Comparison of ENCODE assay signal across 15 cellular contexts in genomic region chr17:40937384-40937819, GRCh38. TPM values are rescaled to one million over a fixed set of nuclear protein-coding genes. Genes with fewer than 3 reads are reported as not detected.
DNase-seq lines count a peak whose midpoint lies in the region; ATAC-seq and TF ChIP-seq lines count a peak whose summit lies in the region.
"Had no signal": no experiment of that assay in that cellular context is flagged by ENCODE, and none has a peak within 500 bp of the region (broad histone marks: within the 10 kb centered on the region; RNA-seq: fewer than 3 reads in every experiment).

TSS of gene KRT23 (minus strand) at chr17:40937646. CDS start at chr17:40936603, 1,043 bp downstream.

- ATAC-seq in activated CD4-positive, alpha-beta T cell treated with anti-CD3 and anti-CD28 coated beads for 36 hours = no peak
- peak; percentile 47 for ATAC-seq in stimulated activated effector memory CD8-positive, alpha-beta T cell treated with anti-CD3 and anti-CD28 coated beads, Interleukin-12 subunit alpha, Interleukin-12 subunit beta, amount 100 ng/mL, for 72 hours
- ATAC-seq: gastrocnemius medialis; naive thymus-derived CD4-positive, alpha-beta T cell had no signal

- TF ChIP-seq CTCF in MCF 10A (IDR thresholded peaks at IDR 0.05; ENCODE audit: unreplicated experiment) = no peak
- no peak for TF ChIP-seq CTCF in GM10266 (IDR thresholded peaks at IDR 0.05; ENCODE audit: control insufficient read depth, insufficient read depth, low read depth, missing control alignments)

- H3K27ac Mint-ChIP-seq in activated CD4-positive, alpha-beta T cell treated with anti-CD3 and anti-CD28 coated beads for 36 hours = no peak within 1 kb of the TSS
- H3K27ac Mint-ChIP-seq in activated CD4-positive, alpha-beta T cell treated with anti-CD3 and anti-CD28 coated beads, Interleukin-2, amount 10 ng/mL, durations not matched to agents 7 days and 5 days = no peak within 1 kb of the TSS
- no peak within 1 kb of the TSS for H3K27ac Mint-ChIP-seq in MCF 10A (ENCODE audit: low read depth, unreplicated experiment)
- H3K27ac Mint-ChIP-seq in stimulated activated effector memory CD8-positive, alpha-beta T cell treated with anti-CD3 and anti-CD28 coated beads, Interleukin-12 subunit alpha, Interleukin-12 subunit beta, amount 100 ng/mL, for 72 hours = peak within 1 kb of the TSS; percentile 46
- H3K27ac Mint-ChIP-seq: CD4-positive, alpha-beta T cell; naive thymus-derived CD4-positive, alpha-beta T cell had no signal

- POLR2A ChIA-PET in activated CD4-positive, alpha-beta T cell treated with anti-CD3 and anti-CD28 coated beads for 36 hours (lab: Charles Lee) = no interaction called here
- POLR2A ChIA-PET in activated CD4-positive, alpha-beta T cell treated with anti-CD3 and anti-CD28 coated beads, Interleukin-2, amount 10 ng/mL, durations not matched to agents 7 days and 5 days (lab: Charles Lee) = no interaction called here
- POLR2A ChIA-PET in MCF 10A (lab: Yijun Ruan, JAX) = interaction anchor here (1.0 to 1.7 kb wide), 2 partner anchors 10 to 22 kb away, joined by 3 read pairs; no protein-coding TSS in a partner anchor

- H3K36me3 Mint-ChIP-seq in activated CD4-positive, alpha-beta T cell treated with anti-CD3 and anti-CD28 coated beads for 36 hours (ENCODE audit: low read depth) = no peaks in the 10 kb centered on the region
- no peaks in the 10 kb centered on the region for H3K36me3 Mint-ChIP-seq in activated CD4-positive, alpha-beta T cell treated with anti-CD3 and anti-CD28 coated beads, Interleukin-2, amount 10 ng/mL, durations not matched to agents 7 days and 5 days (ENCODE audit: low read depth)
- H3K36me3 Mint-ChIP-seq in MCF 10A (ENCODE audit: insufficient read depth, unreplicated experiment) = no peaks in the 10 kb centered on the region
- H3K36me3 Mint-ChIP-seq in stimulated activated effector memory CD8-positive, alpha-beta T cell treated with anti-CD3 and anti-CD28 coated beads, Interleukin-12 subunit alpha, Interleukin-12 subunit beta, amount 100 ng/mL, for 72 hours = no peaks in the 10 kb centered on the region
- H3K36me3 Mint-ChIP-seq: naive thymus-derived CD4-positive, alpha-beta T cell had no signal

- H3K4me1 Mint-ChIP-seq in activated CD4-positive, alpha-beta T cell treated with anti-CD3 and anti-CD28 coated beads for 36 hours = peaks cover 3% of the 10 kb centered on the region
- H3K4me1 Mint-ChIP-seq in activated CD4-positive, alpha-beta T cell treated with anti-CD3 and anti-CD28 coated beads, Interleukin-2, amount 10 ng/mL, durations not matched to agents 7 days and 5 days = no peaks in the 10 kb centered on the region
- H3K4me1 Mint-ChIP-seq in MCF 10A (ENCODE audit: insufficient read depth, unreplicated experiment) = peaks cover 14% of the 10 kb centered on the region
- peaks cover 15% of the 10 kb centered on the region for H3K4me1 Mint-ChIP-seq in stimulated activated effector memory CD8-positive, alpha-beta T cell treated with anti-CD3 and anti-CD28 coated beads, Interleukin-12 subunit alpha, Interleukin-12 subunit beta, amount 100 ng/mL, for 72 hours
- H3K4me1 Mint-ChIP-seq: naive thymus-derived CD4-positive, alpha-beta T cell had no signal

- peaks cover 17% of the 10 kb centered on the region for H3K27me3 Mint-ChIP-seq in activated CD4-positive, alpha-beta T cell treated with anti-CD3 and anti-CD28 coated beads for 36 hours
- H3K27me3 Mint-ChIP-seq in activated CD4-positive, alpha-beta T cell treated with anti-CD3 and anti-CD28 coated beads, Interleukin-2, amount 10 ng/mL, durations not matched to agents 7 days and 5 days = peaks cover 27% of the 10 kb centered on the region
- H3K27me3 Mint-ChIP-seq in MCF 10A (ENCODE audit: insufficient read depth, unreplicated experiment) = peaks cover 4% of the 10 kb centered on the region

- CTCF ChIA-PET in activated CD4-positive, alpha-beta T cell treated with anti-CD3 and anti-CD28 coated beads for 36 hours (lab: Charles Lee) = no interaction called here
- CTCF ChIA-PET in activated CD4-positive, alpha-beta T cell treated with anti-CD3 and anti-CD28 coated beads, Interleukin-2, amount 10 ng/mL, durations not matched to agents 7 days and 5 days (lab: Charles Lee) = no interaction called here
- CTCF ChIA-PET in MCF 10A (lab: Yijun Ruan, JAX) = interaction anchor here (0.6 kb wide), 1 partner anchor 29 kb away, joined by 3 read pairs; no protein-coding TSS in a partner anchor

- DNase-seq in activated CD4-positive, alpha-beta T cell treated with anti-CD3 and anti-CD28 coated beads for 36 hours = peak; percentile 15
- no peak for DNase-seq in activated CD4-positive, alpha-beta T cell treated with anti-CD3 and anti-CD28 coated beads, Interleukin-2, amount 10 ng/mL, durations not matched to agents 7 days and 5 days
- DNase-seq in MCF 10A (ENCODE audit: unreplicated experiment) (peak; percentile 36), left kidney (ENCODE audit: low read depth, low spot score) (peak; percentile 48), GM10266 (ENCODE audit: extremely low spot score) (no peak), Ammon's horn (ENCODE audit: low spot score) (no peak), GM03348 (ENCODE audit: low spot score) (no peak)
- DNase-seq in stimulated activated effector memory CD8-positive, alpha-beta T cell treated with anti-CD3 and anti-CD28 coated beads, Interleukin-12 subunit alpha, Interleukin-12 subunit beta, amount 100 ng/mL, for 72 hours (ENCODE audit: low spot score in 2 of 2) = no peak
- DNase-seq: 8988T; activated gamma-delta T cell; CD4-positive, alpha-beta T cell; gastrocnemius medialis; kidney; naive thymus-derived CD4-positive, alpha-beta T cell had no signal

- intact Hi-C loops in activated CD4-positive, alpha-beta T cell treated with anti-CD3 and anti-CD28 coated beads for 36 hours (cut with DNase I, micrococcal nuclease) = no loop called here
- intact Hi-C loops in MCF 10A (cut with micrococcal nuclease) = no loop called here

- no peaks in the 10 kb centered on the region for H3K9me3 Mint-ChIP-seq in activated CD4-positive, alpha-beta T cell treated with anti-CD3 and anti-CD28 coated beads for 36 hours (ENCODE audit: low read depth)
- H3K9me3 Mint-ChIP-seq in activated CD4-positive, alpha-beta T cell treated with anti-CD3 and anti-CD28 coated beads, Interleukin-2, amount 10 ng/mL, durations not matched to agents 7 days and 5 days = no peaks in the 10 kb centered on the region
- H3K9me3 Mint-ChIP-seq in MCF 10A (ENCODE audit: unreplicated experiment) = no peaks in the 10 kb centered on the region
- no peaks in the 10 kb centered on the region for H3K9me3 Mint-ChIP-seq in stimulated activated effector memory CD8-positive, alpha-beta T cell treated with anti-CD3 and anti-CD28 coated beads, Interleukin-12 subunit alpha, Interleukin-12 subunit beta, amount 100 ng/mL, for 72 hours
- H3K9me3 Mint-ChIP-seq: CD4-positive, alpha-beta T cell; naive thymus-derived CD4-positive, alpha-beta T cell had no signal

- BruUV-seq in MCF 10A (replicated peaks; lab: Mats Ljungman, UMichigan) = no TSS peak

- no peak within 1 kb of the TSS for H3K4me3 Mint-ChIP-seq in activated CD4-positive, alpha-beta T cell treated with anti-CD3 and anti-CD28 coated beads for 36 hours
- no peak within 1 kb of the TSS for H3K4me3 Mint-ChIP-seq in activated CD4-positive, alpha-beta T cell treated with anti-CD3 and anti-CD28 coated beads, Interleukin-2, amount 10 ng/mL, durations not matched to agents 7 days and 5 days
- H3K4me3 Mint-ChIP-seq in MCF 10A (ENCODE audit: unreplicated experiment) = no peak within 1 kb of the TSS
- no peak within 1 kb of the TSS for H3K4me3 Mint-ChIP-seq in stimulated activated effector memory CD8-positive, alpha-beta T cell treated with anti-CD3 and anti-CD28 coated beads, Interleukin-12 subunit alpha, Interleukin-12 subunit beta, amount 100 ng/mL, for 72 hours
- H3K4me3 Mint-ChIP-seq: CD4-positive, alpha-beta T cell; naive thymus-derived CD4-positive, alpha-beta T cell had no signal

RNA-seq across cellular contexts. Expression of gene KRT23, which starts in this region (rescaled TPM):
- not detected for total RNA-seq in activated CD4-positive, alpha-beta T cell treated with anti-CD3 and anti-CD28 coated beads for 36 hours
- total RNA-seq in activated CD4-positive, alpha-beta T cell treated with anti-CD3 and anti-CD28 coated beads, Interleukin-2, amount 10 ng/mL, durations not matched to agents 7 days and 5 days = not detected
- not detected in 2 replicates for total RNA-seq in MCF 10A (2022)
- total RNA-seq: cardiac muscle cell; CD4-positive, alpha-beta T cell had no signal

Comparison
In these comparisons a context has a peak if more than half of its experiments do, and no peak if none do; other contexts are left out.
1. Peak in DNase-seq in activated CD4-positive, alpha-beta T cell treated with anti-CD3 and anti-CD28 coated beads for 36 hours; RNA of the gene not detected or under 1 TPM.
2. Peak in DNase-seq in MCF 10A; RNA of the gene not detected or under 1 TPM.